ENCODE assay signal across 9 cellular contexts in genomic region chr2:197777823-197778407, GRCh38. TPM values are rescaled to one million over a fixed set of nuclear protein-coding genes. Genes with fewer than 3 reads are reported as not detected.
A peak's percentile ranks its signal among the peaks of the same experiment; 100 is the strongest.
DNase-seq lines count a peak whose midpoint lies in the region; ATAC-seq and TF ChIP-seq lines count a peak whose summit lies in the region.
"Had no signal": no experiment of that assay in that cellular context is flagged by ENCODE, and none has a peak within 500 bp of the region (broad histone marks: within the 10 kb centered on the region; RNA-seq: fewer than 3 reads in every experiment).

No MANE protein-coding gene starts in this region.

- H2AFZ ChIP-seq in OCI-LY1 (ENCODE audit: low read length) = no peak overlapping the region

- intact Hi-C loops in dorsolateral prefrontal cortex (cut with DNase I) = loop anchor here (5.0 to 10.0 kb wide), 3 partner anchors 71 to 343 kb away; partner anchors contain the start of genes MARS2 (in 2 of the 2), COQ10B (in 1 of the 2) and SF3B1 (in 1 of the 2)

- no peaks in the 10 kb centered on the region for H3F3A ChIP-seq in OCI-LY1 (ENCODE audit: insufficient read depth, low read length)

- DNase-seq in BE2C (peak; percentile 13), GM12864 (ENCODE audit: low read depth) (no peak), dorsolateral prefrontal cortex (no peak)

- no peaks in the 10 kb centered on the region for H3K9me2 ChIP-seq in OCI-LY1 (ENCODE audit: low read depth, low read length)

- H3K79me2 ChIP-seq in OCI-LY1 (ENCODE audit: insufficient read depth, low read length) = no peaks in the 10 kb centered on the region

- ATAC-seq in HG02884 (IDR thresholded peaks at IDR 0.05; ENCODE audit: unreplicated experiment) = no peak
- no peak for ATAC-seq in HG03378 (IDR thresholded peaks at IDR 0.05; ENCODE audit: unreplicated experiment)
- no peak for ATAC-seq in HG03159 (IDR thresholded peaks at IDR 0.05; ENCODE audit: unreplicated experiment)

- no peaks in the 10 kb centered on the region for H3K9me3 ChIP-seq in BE2C
- no peaks in the 10 kb centered on the region for H3K9me3 ChIP-seq in OCI-LY1 (ENCODE audit: low read length)
- no peaks in the 10 kb centered on the region for H3K9me3 ChIP-seq in neutrophil
- H3K9me3 ChIP-seq: SJSA1 had no signal

- no peak overlapping the region for H3K4me3 ChIP-seq in BE2C (ENCODE audit: low read depth, low read length)
- no peak overlapping the region for H3K4me3 ChIP-seq in GM12864 (ENCODE audit: low read depth, low read length)
- H3K4me3 ChIP-seq in OCI-LY1 (ENCODE audit: low read depth, low read length, poor library complexity, severe bottlenecking) = no peak overlapping the region
- no peak overlapping the region for H3K4me3 ChIP-seq in dorsolateral prefrontal cortex
- no peak overlapping the region for H3K4me3 ChIP-seq in neutrophil (ENCODE audit: low read depth in 1 of 2, low read length in 1 of 2)
- H3K4me3 ChIP-seq: SJSA1 had no signal

- H3K4me1 ChIP-seq in BE2C (peaks cover 3% of the 10 kb centered on the region; the same call in 1 of the 2 replicates), OCI-LY1 (ENCODE audit: insufficient read depth, low read length, severe bottlenecking) (no peaks in the 10 kb centered on the region), neutrophil (ENCODE audit: control insufficient read depth in 1 of 2, insufficient read depth in 1 of 2, low read depth in 1 of 2, low read length in 1 of 2) (no peaks in the 10 kb centered on the region)
- H3K4me1 ChIP-seq: SJSA1 had no signal

- H3K27ac ChIP-seq in OCI-LY1 (ENCODE audit: low read depth, low read length, poor library complexity, severe bottlenecking) = no peak overlapping the region
- no peak overlapping the region for H3K27ac ChIP-seq in dorsolateral prefrontal cortex
- H3K27ac ChIP-seq in neutrophil = no peak overlapping the region
- H3K27ac ChIP-seq: SJSA1 had no signal

- no peaks in the 10 kb centered on the region for H3K36me3 ChIP-seq in BE2C
- H3K36me3 ChIP-seq in OCI-LY1 (ENCODE audit: insufficient read depth, low read length) = no peaks in the 10 kb centered on the region
- H3K36me3 ChIP-seq in neutrophil = no peaks in the 10 kb centered on the region
- H3K36me3 ChIP-seq: SJSA1 had no signal

- peak; percentile 67 for TF ChIP-seq CTCF in BE2C (IDR thresholded peaks at IDR 0.05; ENCODE audit: low read depth, low read length)
- peak; percentile 40 for TF ChIP-seq CTCF in GM12864 (IDR thresholded peaks at IDR 0.05; ENCODE audit: low read depth, low read length, missing control alignments)
- TF ChIP-seq CTCF in OCI-LY1 (IDR thresholded peaks at IDR 0.05; ENCODE audit: low read length) = peak; percentile 80
- TF ChIP-seq CTCF in dorsolateral prefrontal cortex (IDR thresholded peaks at IDR 0.05 in 54 of 56, conservative IDR thresholded peaks at IDR 0.05 in 2 of 56; ENCODE audit: low read depth in 1 of 56, partially characterized antibody in 56 of 56) = peak; percentile 61 to 93 (median 80)
- TF ChIP-seq CTCF in neutrophil (IDR thresholded peaks at IDR 0.05) = peak; percentile 32

- H3K9ac ChIP-seq in OCI-LY1 (ENCODE audit: low read length) = no peak overlapping the region

- H3K27me3 ChIP-seq in BE2C (no peaks in the 10 kb centered on the region; the same call in 1 of the 2 replicates), OCI-LY1 (ENCODE audit: insufficient read depth, low read length) (no peaks in the 10 kb centered on the region), dorsolateral prefrontal cortex (no peaks in the 10 kb centered on the region), neutrophil (no peaks in the 10 kb centered on the region)

- no peaks in the 10 kb centered on the region for H4K20me1 ChIP-seq in OCI-LY1 (ENCODE audit: insufficient read depth, low read length)

- no peak overlapping the region for H3K4me2 ChIP-seq in OCI-LY1 (ENCODE audit: low read length)

RNA-seq across cellular contexts. Expression of gene BOLL, which starts 7.2 kb away (rescaled TPM):
- not detected for polyA plus RNA-seq in BE2C (2012; ENCODE audit: insufficient read depth, insufficient read length, low read depth)
- under 1 TPM in 1 of 120 experiments, not detected in 119; 0.35 TPM for total RNA-seq in dorsolateral prefrontal cortex
- total RNA-seq: SJSA1 had no signal

RNA-seq across cellular contexts. Expression of gene PLCL1, which starts 26.5 kb away (rescaled TPM):
- 5.4 TPM for polyA plus RNA-seq in BE2C (2012; ENCODE audit: insufficient read depth, insufficient read length, low read depth)
- total RNA-seq in dorsolateral prefrontal cortex = 100 to 1,000 TPM in 2 of 120 experiments, 10 to 100 TPM in 118; 25.2 to 120 (median 49.4) TPM
